Comparison of ENCODE assay signal across 15 cellular contexts in genomic region chr12:16603265-16603915, GRCh38. TPM values are rescaled to one million over a fixed set of nuclear protein-coding genes. Genes with fewer than 3 reads are reported as not detected.
DNase-seq lines count a peak whose midpoint lies in the region; FAIRE-seq and TF ChIP-seq lines count a peak whose summit lies in the region.
"Had no signal": no experiment of that assay in that cellular context is flagged by ENCODE, and none has a peak within 500 bp of the region (broad histone marks: within the 10 kb centered on the region; RNA-seq: fewer than 3 reads in every experiment).

No MANE protein-coding gene starts in this region.

- no TSS peak for BruUV-seq in A673 (replicated peaks; lab: Mats Ljungman, UMichigan)

- H3K36me3 Mint-ChIP-seq in neural progenitor cell: peaks cover 9% of the 10 kb centered on the region
- H3K36me3 Mint-ChIP-seq in activated naive CD4-positive, alpha-beta T cell treated with anti-CD3 and anti-CD28 coated beads, Interleukin-2, amount 10 ng/mL, durations not matched to agents 7 days and 5 days: no peaks in the 10 kb centered on the region

- H3K4me3 Mint-ChIP-seq in neural progenitor cell: peak overlapping the region; percentile 98
- H3K4me3 Mint-ChIP-seq in activated naive CD4-positive, alpha-beta T cell treated with anti-CD3 and anti-CD28 coated beads, Interleukin-2, amount 10 ng/mL, durations not matched to agents 7 days and 5 days: no peak overlapping the region
- H3K4me3 Mint-ChIP-seq: T-helper 1 cell treated with Interleukin-12 subunit alpha and Interleukin-12 subunit beta and Interleukin-4 antibody, amounts not matched to agents 30 μg/mL and 1 μg/mL, for 36 hours had no signal

- TF ChIP-seq CTCF in A673 (conservative IDR thresholded peaks at IDR 0.05; ENCODE audit: low read depth, low read length) (no peak), neural progenitor cell (IDR thresholded peaks at IDR 0.05) (no peak), suprapubic skin (IDR thresholded peaks at IDR 0.05) (no peak)

- H4K20me1 ChIP-seq in neural progenitor cell (ENCODE audit: low read depth): no peaks in the 10 kb centered on the region

- H3K27ac Mint-ChIP-seq in neural progenitor cell: peak overlapping the region; percentile 97
- no peak overlapping the region for H3K27ac Mint-ChIP-seq in activated naive CD4-positive, alpha-beta T cell treated with anti-CD3 and anti-CD28 coated beads, Interleukin-2, amount 10 ng/mL, durations not matched to agents 7 days and 5 days
- H3K27ac Mint-ChIP-seq: T-helper 1 cell treated with Interleukin-12 subunit alpha and Interleukin-12 subunit beta and Interleukin-4 antibody, amounts not matched to agents 30 μg/mL and 1 μg/mL, for 36 hours had no signal

- intact Hi-C loops in A673 (cut with micrococcal nuclease; ENCODE audit: unreplicated experiment): loop anchor here (5.0 to 10.0 kb wide), 2 partner anchors 216 to 519 kb away; no protein-coding TSS in a partner anchor

- H3K4me3 ChIP-seq in A673 (ENCODE audit: low read depth, low read length, poor library complexity, severe bottlenecking) (peak overlapping the region; percentile 55), neural progenitor cell (peak overlapping the region; percentile 62), suprapubic skin (no peak overlapping the region)

- H3K9me3 Mint-ChIP-seq in neural progenitor cell: no peaks in the 10 kb centered on the region
- H3K9me3 Mint-ChIP-seq in activated naive CD4-positive, alpha-beta T cell treated with anti-CD3 and anti-CD28 coated beads, Interleukin-2, amount 10 ng/mL, durations not matched to agents 7 days and 5 days: no peaks in the 10 kb centered on the region
- H3K9me3 Mint-ChIP-seq: T-helper 1 cell treated with Interleukin-12 subunit alpha and Interleukin-12 subunit beta and Interleukin-4 antibody, amounts not matched to agents 30 μg/mL and 1 μg/mL, for 36 hours had no signal

- TF ChIP-seq POLR2A in suprapubic skin (IDR thresholded peaks at IDR 0.05): no peak

- TF ChIP-seq EP300 in suprapubic skin (IDR thresholded peaks at IDR 0.05): no peak

- H3K79me2 ChIP-seq in neural progenitor cell (ENCODE audit: low read depth): peaks cover 23% of the 10 kb centered on the region

- peaks cover 11% of the 10 kb centered on the region for H3K36me3 ChIP-seq in A673 (ENCODE audit: insufficient read depth, low read length, poor library complexity, severe bottlenecking)
- no peaks in the 10 kb centered on the region for H3K36me3 ChIP-seq in neural progenitor cell
- no peaks in the 10 kb centered on the region for H3K36me3 ChIP-seq in suprapubic skin
- H3K36me3 ChIP-seq: Peyer's patch had no signal

- no peak overlapping the region for H3K9ac ChIP-seq in neural progenitor cell

- peaks cover 51% of the 10 kb centered on the region for H3K4me1 Mint-ChIP-seq in neural progenitor cell
- peaks cover 2% of the 10 kb centered on the region for H3K4me1 Mint-ChIP-seq in activated naive CD4-positive, alpha-beta T cell treated with anti-CD3 and anti-CD28 coated beads, Interleukin-2, amount 10 ng/mL, durations not matched to agents 7 days and 5 days

- H3F3A ChIP-seq in neural progenitor cell (ENCODE audit: low read depth): peaks cover 32% of the 10 kb centered on the region

- H3K27me3 ChIP-seq in A673 (replicated peaks; ENCODE audit: insufficient read depth, low read depth, low read length, poor library complexity) (no peaks in the 10 kb centered on the region), neural progenitor cell (peaks cover 31% of the 10 kb centered on the region), suprapubic skin (peaks cover 14% of the 10 kb centered on the region)

- H3K4me2 ChIP-seq in neural progenitor cell: peak overlapping the region; percentile 96

- DNase-seq in A673 (ENCODE audit: low spot score): no peak
- peak; percentile 83 for DNase-seq in NCI-H1417 treated with DMSO at 0.1 percent for 48 hours (lab: John Stamatoyannopoulos, UW)
- DNase-seq in caudate nucleus (lab: John Stamatoyannopoulos, UW): peak in 4 of 61 donors; percentile 15 to 34 (median 20)
- DNase-seq in neural progenitor cell (ENCODE audit: low spot score): peak; percentile 78
- DNase-seq in activated naive CD4-positive, alpha-beta T cell treated with anti-CD3 and anti-CD28 coated beads, Interleukin-2, amount 10 ng/mL, durations not matched to agents 7 days and 5 days: no peak
- no peak for DNase-seq in suprapubic skin (ENCODE audit: low spot score in 2 of 2)
- DNase-seq in activated naive CD4-positive, alpha-beta T cell treated with anti-CD3 and anti-CD28 coated beads, Interleukin-2, amount 50 U/mL, for 16 hours: no peak
- DNase-seq in RCC 7860 (ENCODE audit: low spot score): no peak
- DNase-seq: activated CD4-positive, alpha-beta T cell treated with anti-CD3 and anti-CD28 coated beads for 1 hour; cortex of kidney; NCI-H226; occipital lobe; Peyer's patch had no signal

- no peak overlapping the region for H3K27ac ChIP-seq in A673 (ENCODE audit: low read depth, low read length, poor library complexity, severe bottlenecking)
- H3K27ac ChIP-seq in caudate nucleus (ENCODE audit: low read depth, low read length): peak overlapping the region; percentile 96
- H3K27ac ChIP-seq in neural progenitor cell: peak overlapping the region; percentile 84
- H3K27ac ChIP-seq in suprapubic skin: no peak overlapping the region

- no peaks in the 10 kb centered on the region for H3K27me3 Mint-ChIP-seq in neural progenitor cell (ENCODE audit: insufficient read depth, low read depth)
- H3K27me3 Mint-ChIP-seq in activated naive CD4-positive, alpha-beta T cell treated with anti-CD3 and anti-CD28 coated beads, Interleukin-2, amount 10 ng/mL, durations not matched to agents 7 days and 5 days: peaks cover 41% of the 10 kb centered on the region

- POLR2A ChIA-PET in A673 (lab: Charles Lee; ENCODE audit: low non-redundant PET): no interaction called here

- 84% methylated on average over 5 of the region's 5 CpGs for WGBS in suprapubic skin

- H3K4me1 ChIP-seq in A673 (ENCODE audit: insufficient read depth, low read length, poor library complexity, severe bottlenecking): peaks cover 31% of the 10 kb centered on the region
- H3K4me1 ChIP-seq in neural progenitor cell: peaks cover 45% of the 10 kb centered on the region
- peaks cover 18% of the 10 kb centered on the region for H3K4me1 ChIP-seq in suprapubic skin
- H3K4me1 ChIP-seq: Peyer's patch had no signal

- no peak for FAIRE-seq in RCC 7860 (lab: Jason Lieb, UNC)

- CTCF ChIA-PET in A673 (lab: Charles Lee): interaction anchor here (1.5 kb wide), 1 partner anchor 217 kb away, joined by 3 read pairs; no protein-coding TSS in a partner anchor
- CTCF ChIA-PET in activated naive CD4-positive, alpha-beta T cell treated with anti-CD3 and anti-CD28 coated beads, Interleukin-2, amount 10 ng/mL, durations not matched to agents 7 days and 5 days (lab: Charles Lee): no interaction called here

- no peak overlapping the region for H2AFZ ChIP-seq in neural progenitor cell (replicated peaks)

- H3K9me3 ChIP-seq in A673 (ENCODE audit: low read depth, low read length, poor library complexity, severe bottlenecking) (no peaks in the 10 kb centered on the region), neural progenitor cell (ENCODE audit: low read depth) (no peaks in the 10 kb centered on the region), suprapubic skin (no peaks in the 10 kb centered on the region)
- H3K9me3 ChIP-seq: Peyer's patch had no signal

RNA-seq across cellular contexts. Expression of gene LMO3, which starts 2.6 kb away (rescaled TPM):
- total RNA-seq in A673 (2021): 36.2 and 37.6 TPM in 2 replicates
- 39.1 and 54.3 TPM in 2 replicates for total RNA-seq in neural progenitor cell (ENCODE audit: low replicate concordance)
- total RNA-seq in suprapubic skin: 1 to 10 TPM; 1.2 to 8.2 (median 3.8) TPM
- total RNA-seq: lung microvascular endothelial cell had no signal

Comparison
In these comparisons a context has a peak if more than half of its experiments do, and no peak if none do; other contexts are left out.
1. DNase-seq: peak in NCI-H1417 treated with DMSO at 0.1 percent for 48 hours (single experiment) and neural progenitor cell (single experiment); none in A673 (single experiment), activated naive CD4-positive, alpha-beta T cell treated with anti-CD3 and anti-CD28 coated beads, Interleukin-2, amount 10 ng/mL, durations not matched to agents 7 days and 5 days (single experiment), suprapubic skin (0 of 2), activated naive CD4-positive, alpha-beta T cell treated with anti-CD3 and anti-CD28 coated beads, Interleukin-2, amount 50 U/mL, for 16 hours (single experiment) and RCC 7860 (single experiment).
2. H3K27ac ChIP-seq: peak in caudate nucleus (single experiment) and neural progenitor cell (single experiment); none in A673 (single experiment) and suprapubic skin (single experiment).